ENCODE assay signal across 8 cellular contexts in genomic region chr5:88882321-88883038, GRCh38. TPM values are rescaled to one million over a fixed set of nuclear protein-coding genes. Genes with fewer than 3 reads are reported as not detected.
DNase-seq lines count a peak whose midpoint lies in the region; ATAC-seq and TF ChIP-seq lines count a peak whose summit lies in the region.

No MANE protein-coding gene starts in this region.

- no peaks in the 10 kb centered on the region for H3K9me3 Mint-ChIP-seq in T-cell

- DNase-seq in NCI-H1417 (lab: John Stamatoyannopoulos, UW) (peak in 2 of 3 experiments; percentile 21 to 25), NCI-H1417 treated with DMSO at 0.1 percent for 48 hours (lab: John Stamatoyannopoulos, UW) (no peak), T-cell (no peak), fibroblast of pulmonary artery (ENCODE audit: low read depth) (peak; percentile 29), ovary (no peak), posterior vena cava (ENCODE audit: low spot score) (no peak)

- H3K9me3 ChIP-seq in ovary, result no peaks in the 10 kb centered on the region

- H3K36me3 ChIP-seq in ovary, result no peaks in the 10 kb centered on the region

- peak overlapping the region; percentile 69 to 91 (median 84) for H3K4me3 Mint-ChIP-seq in T-cell

- no peak for TF ChIP-seq POLR2A in ovary (IDR thresholded peaks at IDR 0.05)

- no peaks in the 10 kb centered on the region for H3K27me3 ChIP-seq in ovary

- POLR2A ChIA-PET in T-cell (lab: Charles Lee), result no interaction called here

- H3K4me1 ChIP-seq in ovary (ENCODE audit: insufficient read depth), result peaks cover 2% of the 10 kb centered on the region

- peak overlapping the region; percentile 82 to 87 for H3K27ac ChIP-seq in ovary

- peaks cover 31 to 49% of the 10 kb centered on the region in 2 donors for H3K27me3 Mint-ChIP-seq in T-cell

- H3K36me3 Mint-ChIP-seq in T-cell, result no peaks in the 10 kb centered on the region

- TF ChIP-seq CTCF in fibroblast of pulmonary artery (IDR thresholded peaks at IDR 0.05; ENCODE audit: low read length, missing control alignments), result no peak
- no peak for TF ChIP-seq CTCF in ovary (IDR thresholded peaks at IDR 0.05)

- 0 to 2% (median 1%) methylated on average over 15 of the region's 15 CpGs for WGBS in ovary, 3 donors

- CTCF ChIA-PET in T-cell (lab: Charles Lee), result no interaction called here

- peaks cover 23 to 28% (median 24%) of the 10 kb centered on the region in 3 donors for H3K4me1 Mint-ChIP-seq in T-cell

- no peak for ATAC-seq in T-cell (replicated peaks in 1 of 4)
- ATAC-seq in GM18498 (IDR thresholded peaks at IDR 0.05; ENCODE audit: unreplicated experiment), result no peak
- ATAC-seq in GM21360 (IDR thresholded peaks at IDR 0.05; ENCODE audit: unreplicated experiment), result no peak

- H3K27ac Mint-ChIP-seq in T-cell, result peak overlapping the region in 1 of 2 donors; percentile 65

- TF ChIP-seq EP300 in ovary (IDR thresholded peaks at IDR 0.05), result no peak

- H3K4me3 ChIP-seq in fibroblast of pulmonary artery (replicated peaks; ENCODE audit: low read depth, low read length) (peak overlapping the region; percentile 67), ovary (peak overlapping the region; percentile 48)

- intact Hi-C loops in ovary (cut with DNase I) (loop anchor here (2.0 to 10.0 kb wide), 4 partner anchors 46 to 148 kb away; no protein-coding TSS in a partner anchor), posterior vena cava (cut with DNase I) (loop anchor here in 1 of 2 donors (5.0 to 10.0 kb wide), 2 partner anchors 48 to 95 kb away; no protein-coding TSS in a partner anchor)

RNA-seq across cellular contexts. Expression of gene MEF2C, which starts 0.5 kb away (rescaled TPM):
- 1 to 10 TPM; 2.5 to 9.4 (median 4.4) TPM for total RNA-seq in T-cell
- 10 to 100 TPM; 27.2 to 91.4 (median 77.5) TPM for total RNA-seq in ovary
- polyA plus RNA-seq in ovary, result 10 to 100 TPM; 27.4 to 73.8 TPM
- 10 to 100 TPM; 86.7 to 94.1 TPM for total RNA-seq in posterior vena cava

Comparison
In these comparisons a context has a peak if more than half of its experiments do, and no peak if none do; other contexts are left out.
1. DNase-seq: peak in NCI-H1417 (2 of 3) and fibroblast of pulmonary artery (single experiment); none in NCI-H1417 treated with DMSO at 0.1 percent for 48 hours (single experiment), T-cell (0 of 34), ovary (0 of 5) and posterior vena cava (single experiment).